11 cellular contexts compared by ENCODE assay signal in the genomic region with DNA sequence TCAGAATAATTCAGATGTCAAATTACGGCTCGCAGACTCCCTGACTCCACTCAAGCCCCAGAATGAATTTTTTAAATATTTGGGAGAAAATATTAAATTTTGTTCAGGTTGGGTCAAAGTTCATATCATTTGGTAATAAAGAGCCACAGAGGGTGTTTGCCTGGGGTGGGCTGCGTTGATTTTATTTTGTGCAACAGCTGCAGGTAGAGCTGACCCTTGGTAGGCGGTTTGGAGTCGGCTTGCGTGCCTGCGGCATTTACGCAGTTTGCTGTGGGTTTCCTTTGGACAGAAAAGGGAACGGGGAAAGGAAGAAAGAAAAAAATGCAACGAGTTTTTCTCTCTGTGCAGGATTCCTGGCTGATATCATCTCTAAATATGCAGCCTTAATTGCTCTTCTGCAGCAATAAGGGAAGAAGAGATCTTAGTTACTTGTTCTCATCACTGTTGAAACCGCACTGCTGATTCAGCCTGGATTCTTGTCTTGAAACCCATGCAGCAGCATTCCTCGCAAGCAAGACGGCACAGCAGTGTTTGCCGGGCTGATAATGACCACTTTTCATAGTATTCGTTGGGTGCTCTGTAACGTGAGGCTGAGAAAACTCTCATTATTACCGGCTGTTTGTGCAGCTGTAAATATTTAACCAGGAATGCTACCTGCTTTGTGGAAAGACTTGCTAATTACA.
DNase-seq lines count a peak whose midpoint lies in the region; FAIRE-seq and TF ChIP-seq lines count a peak whose summit lies in the region.
"Had no signal": no experiment of that assay in that cellular context is flagged by ENCODE, and none has a peak within 500 bp of the region (broad histone marks: within the 10 kb centered on the region; RNA-seq: fewer than 3 reads in every experiment).

No MANE protein-coding gene starts in this region.

- TF ChIP-seq CTCF in breast epithelium (IDR thresholded peaks at IDR 0.05) (no peak), MCF 10A (IDR thresholded peaks at IDR 0.05; ENCODE audit: unreplicated experiment) (no peak), fibroblast of pulmonary artery (IDR thresholded peaks at IDR 0.05; ENCODE audit: low read length, missing control alignments) (no peak)

- no peak overlapping the region for H3K27ac Mint-ChIP-seq in MCF 10A (ENCODE audit: low read depth, unreplicated experiment)

- no peaks in the 10 kb centered on the region for H3K36me3 ChIP-seq in breast epithelium
- H3K36me3 ChIP-seq: BLaER1 treated with 17β-estradiol and CSF1 and Interleukin-3, amounts not matched to agents 10 nM and 100 nM had no signal

- no peak for TF ChIP-seq POLR2A in breast epithelium (IDR thresholded peaks at IDR 0.05)

- CTCF ChIA-PET in MCF 10A (lab: Yijun Ruan, JAX), result no interaction called here

- H3K36me3 Mint-ChIP-seq in MCF 10A (ENCODE audit: insufficient read depth, unreplicated experiment), result no peaks in the 10 kb centered on the region

- no peak for FAIRE-seq in RCC 7860 (lab: Jason Lieb, UNC)
- FAIRE-seq: TTC549 had no signal

- POLR2A ChIA-PET in MCF 10A (lab: Yijun Ruan, JAX), result no interaction called here

- DNase-seq in breast epithelium (ENCODE audit: low spot score in 2 of 2) (no peak), MCF 10A (ENCODE audit: unreplicated experiment) (no peak), OCI-M1 (lab: John Stamatoyannopoulos, UW) (peak; percentile 2), fibroblast of pulmonary artery (ENCODE audit: low read depth) (peak; percentile 38), RCC 7860 (ENCODE audit: low spot score) (no peak), iPS-NIHi7 (ENCODE audit: extremely low spot score) (no peak)
- DNase-seq in activated CD8-positive, alpha-beta memory T cell treated with anti-CD3 and anti-CD28 coated beads, Interleukin-2, amount 50 U/mL, for 48 hours, result no peak
- DNase-seq in stimulated activated CD4-positive, alpha-beta T cell treated with anti-CD3 and anti-CD28 coated beads, Interleukin-2, amount 100 ng/mL, for 48 hours, result no peak

- intact Hi-C loops in breast epithelium (cut with DNase I; ENCODE audit: low total_unique reads) (no loop called here), MCF 10A (cut with micrococcal nuclease) (no loop called here)

- H3K27ac ChIP-seq in breast epithelium, result no peak overlapping the region
- H3K27ac ChIP-seq: BLaER1 treated with 17β-estradiol and CSF1 and Interleukin-3, amounts not matched to agents 10 nM and 100 nM had no signal

- no peaks in the 10 kb centered on the region for H3K9me3 Mint-ChIP-seq in MCF 10A (ENCODE audit: unreplicated experiment)
- H3K9me3 Mint-ChIP-seq: neural crest cell had no signal

- no peaks in the 10 kb centered on the region for H3K27me3 Mint-ChIP-seq in MCF 10A (ENCODE audit: insufficient read depth, unreplicated experiment)

- no peaks in the 10 kb centered on the region for H3K9me3 ChIP-seq in breast epithelium
- H3K9me3 ChIP-seq: BLaER1 treated with 17β-estradiol and CSF1 and Interleukin-3, amounts not matched to agents 10 nM and 100 nM had no signal

- no peaks in the 10 kb centered on the region for H3K27me3 ChIP-seq in breast epithelium
- H3K27me3 ChIP-seq: BLaER1 treated with 17β-estradiol and CSF1 and Interleukin-3, amounts not matched to agents 10 nM and 100 nM had no signal

- H3K4me1 ChIP-seq in breast epithelium, result no peaks in the 10 kb centered on the region
- H3K4me1 ChIP-seq: BLaER1 treated with 17β-estradiol and CSF1 and Interleukin-3, amounts not matched to agents 10 nM and 100 nM had no signal

- no peak overlapping the region for H3K4me3 Mint-ChIP-seq in MCF 10A (ENCODE audit: unreplicated experiment)
- H3K4me3 Mint-ChIP-seq: neural crest cell had no signal

- H3K4me1 Mint-ChIP-seq in MCF 10A (ENCODE audit: insufficient read depth, unreplicated experiment), result peaks cover 11% of the 10 kb centered on the region

- peak overlapping the region in 2 of 3 donors; percentile 12 to 19 for H3K4me3 ChIP-seq in breast epithelium
- no peak overlapping the region for H3K4me3 ChIP-seq in fibroblast of pulmonary artery (replicated peaks; ENCODE audit: low read depth, low read length)
- H3K4me3 ChIP-seq: BLaER1 treated with 17β-estradiol and CSF1 and Interleukin-3, amounts not matched to agents 10 nM and 100 nM had no signal

- no TSS peak for BruUV-seq in MCF 10A (replicated peaks; lab: Mats Ljungman, UMichigan)

Comparison
In these comparisons a context has a peak if more than half of its experiments do, and no peak if none do; other contexts are left out.
1. DNase-seq: peak in OCI-M1 (single experiment) and fibroblast of pulmonary artery (single experiment); none in breast epithelium (0 of 2), MCF 10A (single experiment), activated CD8-positive, alpha-beta memory T cell treated with anti-CD3 and anti-CD28 coated beads, Interleukin-2, amount 50 U/mL, for 48 hours (single experiment), RCC 7860 (single experiment), stimulated activated CD4-positive, alpha-beta T cell treated with anti-CD3 and anti-CD28 coated beads, Interleukin-2, amount 100 ng/mL, for 48 hours (0 of 2) and iPS-NIHi7 (single experiment).